1 cellular context compared by ENCODE assay signal in the genomic region with DNA sequence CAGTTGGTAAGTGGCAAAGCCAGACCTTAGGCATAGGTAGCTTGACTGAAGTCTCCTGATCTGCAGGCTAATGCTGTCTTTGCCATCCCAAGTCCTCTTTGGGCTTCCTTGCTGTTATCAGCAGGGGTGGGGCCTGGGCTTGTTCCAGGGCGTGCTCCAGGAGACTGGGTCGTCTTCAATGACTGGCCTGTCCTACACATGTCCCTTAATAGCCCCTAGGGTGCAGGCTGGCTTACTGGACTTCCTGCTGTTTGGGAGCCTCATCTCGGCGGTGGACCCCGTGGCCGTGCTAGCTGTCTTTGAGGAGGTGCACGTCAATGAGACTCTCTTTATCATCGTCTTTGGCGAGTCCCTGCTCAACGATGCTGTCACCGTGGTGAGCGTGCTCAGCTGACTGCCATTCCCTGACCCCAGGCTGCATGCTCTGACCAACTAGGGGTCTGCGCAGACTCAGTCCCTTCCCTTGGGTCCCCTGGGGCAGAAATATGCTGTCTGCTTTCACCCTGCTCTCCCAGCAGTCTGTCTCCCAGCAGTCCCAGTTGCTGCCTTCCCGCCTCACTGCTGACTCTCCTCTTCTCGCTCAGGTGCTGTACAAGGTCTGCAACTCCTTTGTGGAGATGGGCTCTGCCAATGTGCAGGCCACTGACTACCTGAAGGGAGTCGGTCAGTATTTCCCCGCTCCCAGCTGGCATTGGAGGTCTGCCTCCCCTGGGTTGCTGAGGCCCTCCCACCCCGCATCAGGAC.
TF ChIP-seq lines count a peak whose summit lies in the region.

No MANE protein-coding gene starts in this region.

TF ChIP-seq in K562, 482 proteins besides CTCF, POLR2A, EP300 and RAD21:
- 0 out of 2 replicates have a peak, but pooled peaks have one; percentile 46 for TF ChIP-seq SP1 (CRISPR knock-in tag; IDR thresholded peaks at IDR 0.05)
- TF ChIP-seq ZNF707 (CRISPR knock-in tag; conservative IDR thresholded peaks at IDR 0.05), result no peak
- TF ChIP-seq NRF1 (conservative IDR thresholded peaks at IDR 0.05 in 1 of 2, IDR thresholded peaks at IDR 0.05 in 1 of 2), result peak; percentile 51 to 63
- TF ChIP-seq SMARCE1 (IDR thresholded peaks at IDR 0.05), result no peak
- no peak for TF ChIP-seq MAFF (IDR thresholded peaks at IDR 0.05; ENCODE audit: low read length)
- TF ChIP-seq MTA3 (IDR thresholded peaks at IDR 0.05; ENCODE audit: borderline replicate concordance), result peak; percentile 20; the same call in 1 of the 2 replicates
- TF ChIP-seq, protein P1, sequence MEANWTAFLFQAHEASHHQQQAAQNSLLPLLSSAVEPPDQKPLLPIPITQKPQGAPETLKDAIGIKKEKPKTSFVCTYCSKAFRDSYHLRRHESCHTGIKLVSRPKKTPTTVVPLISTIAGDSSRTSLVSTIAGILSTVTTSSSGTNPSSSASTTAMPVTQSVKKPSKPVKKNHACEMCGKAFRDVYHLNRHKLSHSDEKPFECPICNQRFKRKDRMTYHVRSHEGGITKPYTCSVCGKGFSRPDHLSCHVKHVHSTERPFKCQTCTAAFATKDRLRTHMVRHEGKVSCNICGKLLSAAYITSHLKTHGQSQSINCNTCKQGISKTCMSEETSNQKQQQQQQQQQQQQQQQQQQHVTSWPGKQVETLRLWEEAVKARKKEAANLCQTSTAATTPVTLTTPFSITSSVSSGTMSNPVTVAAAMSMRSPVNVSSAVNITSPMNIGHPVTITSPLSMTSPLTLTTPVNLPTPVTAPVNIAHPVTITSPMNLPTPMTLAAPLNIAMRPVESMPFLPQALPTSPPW (CRISPR knock-in tag; IDR thresholded peaks at IDR 0.05), result peak; percentile 22; the same call in 1 of the 2 replicates
- no peak for TF ChIP-seq ZNF445 (CRISPR knock-in tag; IDR thresholded peaks at IDR 0.05; ENCODE audit: low read depth)
- no peak for TF ChIP-seq ZNF174 (CRISPR knock-in tag; IDR thresholded peaks at IDR 0.05)
- TF ChIP-seq CTBP1 (IDR thresholded peaks at IDR 0.05; ENCODE audit: borderline replicate concordance), result peak; percentile 59; the same call in 1 of the 2 replicates
- no peak for TF ChIP-seq CBX1 (IDR thresholded peaks at IDR 0.05; ENCODE audit: low read depth)
- TF ChIP-seq, protein P2, sequence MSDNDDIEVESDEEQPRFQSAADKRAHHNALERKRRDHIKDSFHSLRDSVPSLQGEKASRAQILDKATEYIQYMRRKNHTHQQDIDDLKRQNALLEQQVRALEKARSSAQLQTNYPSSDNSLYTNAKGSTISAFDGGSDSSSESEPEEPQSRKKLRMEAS (CRISPR knock-in tag; IDR thresholded peaks at IDR 0.05), result peak; percentile 64
- no peak for TF ChIP-seq ZBTB8A (IDR thresholded peaks at IDR 0.05; ENCODE audit: partially characterized antibody)
- no peak for TF ChIP-seq EP400 (IDR thresholded peaks at IDR 0.05)
- TF ChIP-seq, protein P3, sequence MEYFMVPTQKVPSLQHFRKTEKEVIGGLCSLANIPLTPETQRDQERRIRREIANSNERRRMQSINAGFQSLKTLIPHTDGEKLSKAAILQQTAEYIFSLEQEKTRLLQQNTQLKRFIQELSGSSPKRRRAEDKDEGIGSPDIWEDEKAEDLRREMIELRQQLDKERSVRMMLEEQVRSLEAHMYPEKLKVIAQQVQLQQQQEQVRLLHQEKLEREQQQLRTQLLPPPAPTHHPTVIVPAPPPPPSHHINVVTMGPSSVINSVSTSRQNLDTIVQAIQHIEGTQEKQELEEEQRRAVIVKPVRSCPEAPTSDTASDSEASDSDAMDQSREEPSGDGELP (CRISPR knock-in tag; IDR thresholded peaks at IDR 0.05; ENCODE audit: borderline replicate concordance), result peak; percentile 40; the same call in 1 of the 2 replicates
